ENCODE assay signal across 1 cellular context in genomic region chr14:35051796-35052195, GRCh38.
TF ChIP-seq lines count a peak whose summit lies in the region.

No MANE protein-coding gene starts in this region.

TF ChIP-seq in HepG2, 621 proteins besides CTCF, POLR2A, EP300 and RAD21 (continues in another document):
- 0 out of 2 replicates have a peak, but pooled peaks have one; percentile 3 for TF ChIP-seq ZGPAT (CRISPR knock-in tag; IDR thresholded peaks at IDR 0.05)
- TF ChIP-seq HNF4A (CRISPR knock-in tag; IDR thresholded peaks at IDR 0.05), result 0 out of 2 replicates have a peak, but pooled peaks have one; percentile 19
- TF ChIP-seq ZNF30 (CRISPR knock-in tag; IDR thresholded peaks at IDR 0.05), result no peak
- TF ChIP-seq DMAP1 (CRISPR knock-in tag; IDR thresholded peaks at IDR 0.05), result no peak
- TF ChIP-seq SOX5 (CRISPR knock-in tag; IDR thresholded peaks at IDR 0.05; ENCODE audit: borderline replicate concordance), result no peak
- TF ChIP-seq ONECUT2 (CRISPR knock-in tag; IDR thresholded peaks at IDR 0.05), result no peak
- TF ChIP-seq PHF20 (CRISPR knock-in tag; IDR thresholded peaks at IDR 0.05), result no peak
- TF ChIP-seq ESRRA (CRISPR knock-in tag; IDR thresholded peaks at IDR 0.05; ENCODE audit: low read depth), result no peak
- no peak for TF ChIP-seq GABPA (IDR thresholded peaks at IDR 0.05; ENCODE audit: low read depth, low read length)
- no peak for TF ChIP-seq GABPA (CRISPR knock-in tag; IDR thresholded peaks at IDR 0.05; ENCODE audit: low read depth)
- 0 out of 2 replicates have a peak, but pooled peaks have one; percentile 4 for TF ChIP-seq ARID5B (CRISPR knock-in tag; IDR thresholded peaks at IDR 0.05)
- no peak for TF ChIP-seq ZNF329 (CRISPR knock-in tag; IDR thresholded peaks at IDR 0.05; ENCODE audit: low read depth)
- no peak for TF ChIP-seq ZSCAN30 (CRISPR knock-in tag; IDR thresholded peaks at IDR 0.05)
- TF ChIP-seq ZNF503 (CRISPR knock-in tag; IDR thresholded peaks at IDR 0.05), result peak; percentile 38; the same call in 1 of the 2 replicates
- no peak for TF ChIP-seq GLMP (CRISPR knock-in tag; IDR thresholded peaks at IDR 0.05; ENCODE audit: borderline replicate concordance)
- 0 out of 2 replicates have a peak, but pooled peaks have one; percentile 22 for TF ChIP-seq TEF (CRISPR knock-in tag; IDR thresholded peaks at IDR 0.05)
- no peak for TF ChIP-seq PHF5A (CRISPR knock-in tag; IDR thresholded peaks at IDR 0.05; ENCODE audit: low read depth, unreplicated experiment)
- no peak for TF ChIP-seq SOX13 (IDR thresholded peaks at IDR 0.05)
- peak in 1 of 2 experiments; percentile 64; a peak in 1 of 4 replicates for TF ChIP-seq SOX13 (CRISPR knock-in tag; conservative IDR thresholded peaks at IDR 0.05 in 1 of 2, IDR thresholded peaks at IDR 0.05 in 1 of 2)
- TF ChIP-seq SNAPC4 (CRISPR knock-in tag; IDR thresholded peaks at IDR 0.05), result no peak
- peak; percentile 64; the same call in 1 of the 2 replicates for TF ChIP-seq RERE (CRISPR knock-in tag; IDR thresholded peaks at IDR 0.05; ENCODE audit: low read depth)
- 0 out of 2 replicates have a peak, but pooled peaks have one; percentile 31 for TF ChIP-seq MLXIP (CRISPR knock-in tag; IDR thresholded peaks at IDR 0.05; ENCODE audit: borderline replicate concordance)
- TF ChIP-seq CBFB (CRISPR knock-in tag; IDR thresholded peaks at IDR 0.05), result peak; percentile 96
- no peak for TF ChIP-seq ZNF576 (CRISPR knock-in tag; IDR thresholded peaks at IDR 0.05)
- 0 out of 2 replicates have a peak, but pooled peaks have one; percentile 26 for TF ChIP-seq E2F1 (CRISPR knock-in tag; IDR thresholded peaks at IDR 0.05)
- peak; percentile 2 for TF ChIP-seq ASH2L (IDR thresholded peaks at IDR 0.05; ENCODE audit: insufficient read length, low read depth, low read length)
